1 cellular context compared by ENCODE assay signal in the genomic region with DNA sequence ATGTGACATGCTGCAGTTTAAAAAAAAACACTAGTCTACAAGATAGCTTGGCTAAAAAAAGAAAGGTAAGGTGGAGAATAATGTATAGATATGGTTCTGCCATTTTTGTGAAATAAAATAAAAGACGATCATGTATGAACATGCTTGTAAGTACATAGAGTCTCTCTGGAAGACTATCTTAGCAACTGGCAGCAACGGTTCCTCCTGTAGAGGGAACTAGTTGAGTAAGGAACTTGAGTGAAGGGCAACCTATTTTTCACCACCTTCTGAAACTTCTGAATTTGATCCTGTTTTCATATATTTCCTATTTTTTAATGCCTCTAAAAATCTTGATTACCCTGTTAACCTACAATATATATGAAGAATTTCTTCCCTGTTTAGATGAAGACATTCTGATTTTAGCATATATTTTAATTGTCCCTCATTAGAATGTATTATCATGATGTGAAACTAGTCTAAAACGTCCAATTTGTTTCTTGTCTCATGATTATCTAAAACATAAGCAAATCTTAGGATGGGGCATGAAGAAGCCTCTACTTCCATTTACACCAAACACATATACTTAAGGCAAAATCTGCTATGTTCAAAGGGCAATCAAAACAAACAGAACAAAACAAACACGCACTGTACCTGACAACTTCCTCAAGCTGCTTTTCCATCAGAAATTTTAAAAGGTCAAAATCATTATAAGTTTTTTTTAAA.
TF ChIP-seq lines count a peak whose summit lies in the region.

No MANE protein-coding gene starts in this region.

TF ChIP-seq in GM23338, 12 proteins besides CTCF, POLR2A, EP300 and RAD21 (continued from another document):
- no peak for TF ChIP-seq REST (IDR thresholded peaks at IDR 0.05; ENCODE audit: unreplicated experiment)
- no peak for TF ChIP-seq STAT1 (IDR thresholded peaks at IDR 0.05; ENCODE audit: unreplicated experiment)
- TF ChIP-seq ZNF331 (CRISPR knock-in tag; IDR thresholded peaks at IDR 0.05; ENCODE audit: low read depth), result no peak
- TF ChIP-seq CREB1 (CRISPR knock-in tag; IDR thresholded peaks at IDR 0.05; ENCODE audit: low read depth), result no peak
- no peak for TF ChIP-seq EZH2 (IDR thresholded peaks at IDR 0.05; ENCODE audit: low read depth, unreplicated experiment)
- no peak for TF ChIP-seq ZNF114 (CRISPR knock-in tag; IDR thresholded peaks at IDR 0.05)
- TF ChIP-seq NANOG (IDR thresholded peaks at IDR 0.05; ENCODE audit: borderline replicate concordance), result no peak
- no peak for TF ChIP-seq ETS1 (IDR thresholded peaks at IDR 0.05)
- no peak for TF ChIP-seq EZH2phosphoT487 (IDR thresholded peaks at IDR 0.05; ENCODE audit: unreplicated experiment)
